ENCODE assay signal across 18 cellular contexts in the genomic region with DNA sequence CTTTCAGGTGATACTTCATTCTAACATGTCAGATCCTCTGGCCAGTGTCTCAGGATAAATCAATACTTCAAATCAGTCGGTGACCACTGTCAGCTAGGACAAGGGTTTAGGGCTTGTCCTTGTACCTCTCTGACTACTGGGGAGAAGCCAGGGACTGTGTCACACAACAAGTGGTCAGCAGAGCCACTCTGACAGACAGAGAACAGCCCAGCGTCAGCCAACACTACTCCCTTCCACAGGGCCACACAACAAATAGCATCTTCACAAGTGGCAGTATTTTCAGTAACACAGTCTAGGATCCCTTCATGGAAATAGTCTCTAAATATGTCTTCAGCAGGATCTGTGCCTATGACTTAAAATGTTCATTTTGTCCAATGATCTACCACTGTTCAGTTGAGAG.
"Had no signal": no experiment of that assay in that cellular context is flagged by ENCODE, and none has a peak within 500 bp of the region (broad histone marks: within the 10 kb centered on the region; RNA-seq: fewer than 3 reads in every experiment).

No MANE protein-coding gene starts in this region.

- DNase-seq: effector CD4-positive, alpha-beta T cell; foreskin melanocyte; hypothalamus; kidney glomerular epithelial cell; lower lobe of right lung; mesenchymal stem cell; midbrain; right cardiac atrium; small intestine; stimulated activated CD4-positive, alpha-beta T cell treated with anti-CD3 and anti-CD28 coated beads, Interleukin-12 subunit alpha, Interleukin-12 subunit beta, amount 100 ng/mL, for 4 hours; stimulated activated naive CD4-positive, alpha-beta T cell; stomach; substantia nigra; transverse colon had no signal

- H3K27me3 Mint-ChIP-seq: natural killer cell treated with Interleukin-12 subunit alpha and Interleukin-12 subunit beta and Interleukin-15 and Interleukin-18, amount 100 ng/mL, for 72 hours had no signal

- H3K27me3 ChIP-seq: stomach, transverse colon had no signal

- H3K4me1 ChIP-seq: lower lobe of right lung, stomach, transverse colon had no signal

- H3K4me3 Mint-ChIP-seq: natural killer cell treated with Interleukin-12 subunit alpha and Interleukin-12 subunit beta and Interleukin-15 and Interleukin-18, amount 100 ng/mL, for 72 hours had no signal

- H3K4me3 ChIP-seq: coronary artery, lower lobe of right lung, stomach, thoracic aorta, transverse colon had no signal

- H3K27ac Mint-ChIP-seq: natural killer cell treated with Interleukin-12 subunit alpha and Interleukin-12 subunit beta and Interleukin-15 and Interleukin-18, amount 100 ng/mL, for 72 hours had no signal

- H3K27ac ChIP-seq: coronary artery, lower lobe of right lung, stomach, thoracic aorta, transverse colon had no signal

- H3K36me3 ChIP-seq: lower lobe of right lung, transverse colon had no signal

- H3K9me3 ChIP-seq: lower lobe of right lung, stomach, thoracic aorta, transverse colon had no signal

- H3K9me3 Mint-ChIP-seq: natural killer cell treated with Interleukin-12 subunit alpha and Interleukin-12 subunit beta and Interleukin-15 and Interleukin-18, amount 100 ng/mL, for 72 hours had no signal

- ATAC-seq: left lobe of liver; lower lobe of right lung; natural killer cell treated with Interleukin-12 subunit alpha and Interleukin-12 subunit beta and Interleukin-15 and Interleukin-18, amount 100 ng/mL, for 72 hours had no signal
